Comparison of ENCODE assay signal across 9 cellular contexts in genomic region chr19:41934849-41935374, GRCh38. TPM values are rescaled to one million over a fixed set of nuclear protein-coding genes. Genes with fewer than 3 reads are reported as not detected.
DNase-seq lines count a peak whose midpoint lies in the region; ATAC-seq and TF ChIP-seq lines count a peak whose summit lies in the region.
"Had no signal": no experiment of that assay in that cellular context is flagged by ENCODE, and none has a peak within 500 bp of the region (broad histone marks: within the 10 kb centered on the region; RNA-seq: fewer than 3 reads in every experiment).

No MANE protein-coding gene starts in this region.

- no peak overlapping the region for H3K27ac Mint-ChIP-seq in activated naive CD4-positive, alpha-beta T cell treated with anti-CD3 and anti-CD28 coated beads, Interleukin-2, amount 10 ng/mL, durations not matched to agents 7 days and 5 days

- intact Hi-C loops in Right ventricle myocardium superior (cut with DNase I), result no loop called here

- peaks cover 31% of the 10 kb centered on the region for H3K4me1 Mint-ChIP-seq in activated naive CD4-positive, alpha-beta T cell treated with anti-CD3 and anti-CD28 coated beads, Interleukin-2, amount 10 ng/mL, durations not matched to agents 7 days and 5 days

- ATAC-seq in SK-N-SH treated with all-trans-retinoic acid at 6 μM for 48 hours (peak; percentile 88), Right ventricle myocardium superior (ENCODE audit: poor library complexity) (peak; percentile 84), GM19023 (IDR thresholded peaks at IDR 0.05; ENCODE audit: unreplicated experiment) (no peak), HG03521 (IDR thresholded peaks at IDR 0.05; ENCODE audit: unreplicated experiment) (no peak)

- CTCF ChIA-PET in activated naive CD4-positive, alpha-beta T cell treated with anti-CD3 and anti-CD28 coated beads, Interleukin-2, amount 10 ng/mL, durations not matched to agents 7 days and 5 days (lab: Charles Lee), result interaction anchor here (0.7 to 1.0 kb wide), 6 partner anchors 16 to 100 kb away, joined by 3 to 4 read pairs (median 4); no protein-coding TSS in a partner anchor

- DNase-seq in EL, result peak; percentile 60
- peak; percentile 7 for DNase-seq in KG1 (lab: John Stamatoyannopoulos, UW)
- DNase-seq in activated naive CD4-positive, alpha-beta T cell treated with anti-CD3 and anti-CD28 coated beads, Interleukin-2, amount 10 ng/mL, durations not matched to agents 7 days and 5 days, result peak; percentile 85
- peak; percentile 72 for DNase-seq in Right ventricle myocardium superior
- DNase-seq in renal cortical epithelial cell (ENCODE audit: low read depth), result peak; percentile 15

- no peak overlapping the region for H3K4me3 Mint-ChIP-seq in activated naive CD4-positive, alpha-beta T cell treated with anti-CD3 and anti-CD28 coated beads, Interleukin-2, amount 10 ng/mL, durations not matched to agents 7 days and 5 days

- peaks cover 85% of the 10 kb centered on the region for H3K27me3 Mint-ChIP-seq in activated naive CD4-positive, alpha-beta T cell treated with anti-CD3 and anti-CD28 coated beads, Interleukin-2, amount 10 ng/mL, durations not matched to agents 7 days and 5 days

- no peaks in the 10 kb centered on the region for H3K9me3 Mint-ChIP-seq in activated naive CD4-positive, alpha-beta T cell treated with anti-CD3 and anti-CD28 coated beads, Interleukin-2, amount 10 ng/mL, durations not matched to agents 7 days and 5 days

- H3K36me3 Mint-ChIP-seq in activated naive CD4-positive, alpha-beta T cell treated with anti-CD3 and anti-CD28 coated beads, Interleukin-2, amount 10 ng/mL, durations not matched to agents 7 days and 5 days, result no peaks in the 10 kb centered on the region

TF ChIP-seq in SK-N-SH treated with all-trans-retinoic acid at 6 μM for 48 hours, 23 proteins besides CTCF, POLR2A, EP300 and RAD21:
- no peak for TF ChIP-seq CSRNP3 (CRISPR knock-in tag; IDR thresholded peaks at IDR 0.05)
- TF ChIP-seq ZC3H10 (CRISPR knock-in tag; IDR thresholded peaks at IDR 0.05), result no peak
- TF ChIP-seq TOX (CRISPR knock-in tag; IDR thresholded peaks at IDR 0.05; ENCODE audit: borderline replicate concordance), result no peak
- no peak for TF ChIP-seq TSHZ2 (CRISPR knock-in tag; IDR thresholded peaks at IDR 0.05)
- TF ChIP-seq RARB (CRISPR knock-in tag; IDR thresholded peaks at IDR 0.05), result no peak
- no peak for TF ChIP-seq BACH2 (CRISPR knock-in tag; IDR thresholded peaks at IDR 0.05; ENCODE audit: borderline replicate concordance)
- no peak for TF ChIP-seq SNAI2 (CRISPR knock-in tag; IDR thresholded peaks at IDR 0.05)
- TF ChIP-seq TCF4 (CRISPR knock-in tag; IDR thresholded peaks at IDR 0.05; ENCODE audit: borderline replicate concordance), result no peak

RNA-seq across cellular contexts. Expression of gene ERFL, which starts 6.7 kb away (rescaled TPM):
- total RNA-seq in Right ventricle myocardium superior, result not detected
- not detected in 2 replicates for total RNA-seq in renal cortical epithelial cell
- total RNA-seq: glomerular endothelial cell had no signal

RNA-seq across cellular contexts. Expression of gene RABAC1, which starts 24.2 kb away (rescaled TPM):
- 62.1 TPM for total RNA-seq in Right ventricle myocardium superior
- total RNA-seq in renal cortical epithelial cell, result 71.8 and 108 TPM in 2 replicates

RNA-seq across cellular contexts. Expression of gene ARHGEF1, which starts 51.9 kb away (rescaled TPM):
- total RNA-seq in Right ventricle myocardium superior, result 30.1 TPM
- 34.7 and 36.3 TPM in 2 replicates for total RNA-seq in renal cortical epithelial cell

RNA-seq across cellular contexts. Expression of gene CD79A, which starts 57.8 kb away (rescaled TPM):
- total RNA-seq in Right ventricle myocardium superior (not detected), renal cortical epithelial cell (0.10 TPM in 1 of 2 replicates, not detected in the other)

RNA-seq across cellular contexts. Expression of gene ATP1A3, which starts 59.1 kb away (rescaled TPM):
- total RNA-seq in Right ventricle myocardium superior (388 TPM), renal cortical epithelial cell (0.05 and 0.17 TPM in 2 replicates)

Comparison
In these comparisons a context has a peak if more than half of its experiments do, and no peak if none do; other contexts are left out.
1. DNase-seq: peak in every context shown above with its lines; median percentile 85 in activated naive CD4-positive, alpha-beta T cell treated with anti-CD3 and anti-CD28 coated beads, Interleukin-2, amount 10 ng/mL, durations not matched to agents 7 days and 5 days; 72 in Right ventricle myocardium superior; 60 in EL; 15 in renal cortical epithelial cell; 7 in KG1.
2. ATAC-seq: peak in SK-N-SH treated with all-trans-retinoic acid at 6 μM for 48 hours (single experiment) and Right ventricle myocardium superior (single experiment); none in GM19023 (single experiment) and HG03521 (single experiment).